18 cellular contexts compared by ENCODE assay signal in genomic region chr3:177754508-177754921, GRCh38.
DNase-seq lines count a peak whose midpoint lies in the region; ATAC-seq and TF ChIP-seq lines count a peak whose summit lies in the region.
"Had no signal": no experiment of that assay in that cellular context is flagged by ENCODE, and none has a peak within 500 bp of the region (broad histone marks: within the 10 kb centered on the region; RNA-seq: fewer than 3 reads in every experiment).

No MANE protein-coding gene starts in this region.

- no peak for ATAC-seq in activated T-cell treated with anti-CD3 and anti-CD28 coated beads, Interleukin-2, amount 50 U/mL, for 72 hours (replicated peaks in 1 of 2)
- ATAC-seq: HepG2 had no signal

- no peaks in the 10 kb centered on the region for H3K36me3 ChIP-seq in MG63
- no peaks in the 10 kb centered on the region for H3K36me3 ChIP-seq in spleen
- H3K36me3 ChIP-seq: brain microvascular endothelial cell, tibial nerve had no signal

- peak overlapping the region in 6 of 8 donors; percentile 34 to 60 (median 46) for H3K27ac ChIP-seq in spleen
- H3K27ac ChIP-seq: brain microvascular endothelial cell, PC-9 had no signal

- H3K9me3 Mint-ChIP-seq in dendritic cell treated with granulocyte-macrophage colony-stimulating factor and Interleukin-4, amounts not matched to agents 40 ng/mL and 50 ng/mL, for 4 days, result peaks cover 12% of the 10 kb centered on the region
- H3K9me3 Mint-ChIP-seq in activated T-cell treated with anti-CD3 and anti-CD28 coated beads, Interleukin-2, amount 50 U/mL, for 72 hours, result peaks cover 0 to 4% of the 10 kb centered on the region in 2 donors

- H3K4me3 Mint-ChIP-seq in dendritic cell treated with granulocyte-macrophage colony-stimulating factor and Interleukin-4, amounts not matched to agents 40 ng/mL and 50 ng/mL, for 4 days, result no peak overlapping the region
- H3K4me3 Mint-ChIP-seq in activated T-cell treated with anti-CD3 and anti-CD28 coated beads, Interleukin-2, amount 50 U/mL, for 72 hours, result no peak overlapping the region

- H3K9me3 ChIP-seq in MG63, result peaks cover 6% of the 10 kb centered on the region
- peaks cover 0 to 2% (median 0%) of the 10 kb centered on the region in 8 donors for H3K9me3 ChIP-seq in spleen
- H3K9me3 ChIP-seq: tibial nerve had no signal

- H3K4me1 ChIP-seq in spleen, result peaks cover 0 to 23% (median 14%) of the 10 kb centered on the region in 6 donors

- peaks cover 22% of the 10 kb centered on the region for H3K4me1 Mint-ChIP-seq in dendritic cell treated with granulocyte-macrophage colony-stimulating factor and Interleukin-4, amounts not matched to agents 40 ng/mL and 50 ng/mL, for 4 days (ENCODE audit: low read depth)
- H3K4me1 Mint-ChIP-seq in activated T-cell treated with anti-CD3 and anti-CD28 coated beads, Interleukin-2, amount 50 U/mL, for 72 hours (ENCODE audit: low read depth), result no peaks in the 10 kb centered on the region

- TF ChIP-seq POLR2A in spleen (IDR thresholded peaks at IDR 0.05), result no peak

- H3K36me3 Mint-ChIP-seq in dendritic cell treated with granulocyte-macrophage colony-stimulating factor and Interleukin-4, amounts not matched to agents 40 ng/mL and 50 ng/mL, for 4 days (ENCODE audit: low read depth), result no peaks in the 10 kb centered on the region
- no peaks in the 10 kb centered on the region for H3K36me3 Mint-ChIP-seq in activated T-cell treated with anti-CD3 and anti-CD28 coated beads, Interleukin-2, amount 50 U/mL, for 72 hours (ENCODE audit: insufficient read depth in 2 of 2)

- H3K27me3 ChIP-seq in MG63 (no peaks in the 10 kb centered on the region), spleen (replicated peaks in 1 of 7) (no peaks in the 10 kb centered on the region)
- H3K27me3 ChIP-seq: brain microvascular endothelial cell, tibial nerve had no signal

- no peak overlapping the region for H3K4me3 ChIP-seq in MG63
- no peak overlapping the region for H3K4me3 ChIP-seq in spleen
- H3K4me3 ChIP-seq: PC-9, tibial nerve had no signal

- intact Hi-C loops in dendritic cell treated with granulocyte-macrophage colony-stimulating factor and Interleukin-4, amounts not matched to agents 40 ng/mL and 50 ng/mL, for 4 days (cut with micrococcal nuclease), result no loop called here
- intact Hi-C loops in spleen (cut with DNase I; ENCODE audit: low total_unique reads), result no loop called here

- no peak for TF ChIP-seq CTCF in spleen (IDR thresholded peaks at IDR 0.05 in 8 of 11, conservative IDR thresholded peaks at IDR 0.05 in 3 of 11)

- DNase-seq in MG63, result peak; percentile 35
- DNase-seq in left kidney (ENCODE audit: low read depth, low spot score), result peak; percentile 51
- DNase-seq in spleen, result no peak
- DNase-seq in activated T-cell treated with anti-CD3 and anti-CD28 coated beads, Interleukin-2, amount 50 U/mL, for 72 hours, result no peak
- DNase-seq in NCI-H146 treated with DMSO at 0.1 percent for 48 hours (lab: John Stamatoyannopoulos, UW; ENCODE audit: unreplicated experiment), result no peak
- no peak for DNase-seq in DMS79 treated with DMSO at 0.1 percent for 48 hours (lab: John Stamatoyannopoulos, UW)
- DNase-seq in activated CD4-positive, alpha-beta T cell treated with anti-CD3 and anti-CD28 coated beads for 1 hour, result no peak
- DNase-seq: activated naive CD4-positive, alpha-beta T cell treated with Interleukin-2 at 50 U/mL for 16 hours; activated T-cell treated with anti-CD3 and anti-CD28 coated beads for 4 hours; brain microvascular endothelial cell; islet precursor cell; MV-4-11; NCI-H69; occipital lobe had no signal

- peak overlapping the region; percentile 38 for H3K27ac Mint-ChIP-seq in dendritic cell treated with granulocyte-macrophage colony-stimulating factor and Interleukin-4, amounts not matched to agents 40 ng/mL and 50 ng/mL, for 4 days
- no peak overlapping the region for H3K27ac Mint-ChIP-seq in activated T-cell treated with anti-CD3 and anti-CD28 coated beads, Interleukin-2, amount 50 U/mL, for 72 hours

- no peaks in the 10 kb centered on the region for H3K27me3 Mint-ChIP-seq in dendritic cell treated with granulocyte-macrophage colony-stimulating factor and Interleukin-4, amounts not matched to agents 40 ng/mL and 50 ng/mL, for 4 days
- no peaks in the 10 kb centered on the region for H3K27me3 Mint-ChIP-seq in activated T-cell treated with anti-CD3 and anti-CD28 coated beads, Interleukin-2, amount 50 U/mL, for 72 hours (ENCODE audit: low read depth)

- 88 to 94% (median 90%) methylated on average over 4 of the region's 4 CpGs for WGBS in spleen, 5 donors

Comparison
In these comparisons a context has a peak if more than half of its experiments do, and no peak if none do; other contexts are left out.
1. DNase-seq: peak in MG63 (single experiment) and left kidney (single experiment); none in spleen (single experiment), activated T-cell treated with anti-CD3 and anti-CD28 coated beads, Interleukin-2, amount 50 U/mL, for 72 hours (0 of 2), NCI-H146 treated with DMSO at 0.1 percent for 48 hours (single experiment), DMS79 treated with DMSO at 0.1 percent for 48 hours (single experiment) and activated CD4-positive, alpha-beta T cell treated with anti-CD3 and anti-CD28 coated beads for 1 hour (single experiment).